In genomic region chr6:29828471-29828797, GRCh38 we compare ENCODE assay signal across 8 cellular contexts. TPM values are rescaled to one million over a fixed set of nuclear protein-coding genes. Genes with fewer than 3 reads are reported as not detected.
DNase-seq lines count a peak whose midpoint lies in the region; ATAC-seq and TF ChIP-seq lines count a peak whose summit lies in the region.

No MANE protein-coding gene starts in this region.

- no peak for TF ChIP-seq CTCF in GM12865 (IDR thresholded peaks at IDR 0.05; ENCODE audit: insufficient read depth, low read depth, low read length, missing control alignments)

- TF ChIP-seq POLR2A in GM18505 (IDR thresholded peaks at IDR 0.05; ENCODE audit: borderline replicate concordance, extremely low read depth, insufficient read depth, insufficient read length): no peak

- intact Hi-C loops in left ventricle myocardium superior (cut with micrococcal nuclease): no loop called here

- ATAC-seq in left ventricle myocardium superior (peak; percentile 26), GM18505 (IDR thresholded peaks at IDR 0.05; ENCODE audit: unreplicated experiment) (no peak)

- peak overlapping the region; percentile 43 for H3K4me3 ChIP-seq in GM12865 (ENCODE audit: low read depth, low read length)

- DNase-seq in GM12865 (ENCODE audit: low read depth) (no peak), left ventricle myocardium superior (no peak), HCEC 1CT (no peak), C1 segment of cervical spinal cord (lab: John Stamatoyannopoulos, UW) (no peak), NCI-H526 (lab: John Stamatoyannopoulos, UW) (no peak)
- peak; percentile 40 for DNase-seq in activated T-cell treated with anti-CD3 and anti-CD28 coated beads, Interleukin-2, amount 50 U/mL, for 1 hour
- DNase-seq in stimulated activated CD4-positive, alpha-beta T cell treated with anti-CD3 and anti-CD28 coated beads, Interleukin-12 subunit alpha, Interleukin-12 subunit beta, amount 100 ng/mL, for 4 hours: peak; percentile 30

RNA-seq across cellular contexts. Expression of gene HLA-G, which starts 0.8 kb away (rescaled TPM):
- total RNA-seq in left ventricle myocardium superior: not detected

Comparison
In these comparisons a context has a peak if more than half of its experiments do, and no peak if none do; other contexts are left out.
1. DNase-seq: peak in activated T-cell treated with anti-CD3 and anti-CD28 coated beads, Interleukin-2, amount 50 U/mL, for 1 hour (single experiment) and stimulated activated CD4-positive, alpha-beta T cell treated with anti-CD3 and anti-CD28 coated beads, Interleukin-12 subunit alpha, Interleukin-12 subunit beta, amount 100 ng/mL, for 4 hours (single experiment); none in GM12865 (single experiment), left ventricle myocardium superior (single experiment), HCEC 1CT (single experiment), C1 segment of cervical spinal cord (0 of 14) and NCI-H526 (0 of 2).